In the genomic region with DNA sequence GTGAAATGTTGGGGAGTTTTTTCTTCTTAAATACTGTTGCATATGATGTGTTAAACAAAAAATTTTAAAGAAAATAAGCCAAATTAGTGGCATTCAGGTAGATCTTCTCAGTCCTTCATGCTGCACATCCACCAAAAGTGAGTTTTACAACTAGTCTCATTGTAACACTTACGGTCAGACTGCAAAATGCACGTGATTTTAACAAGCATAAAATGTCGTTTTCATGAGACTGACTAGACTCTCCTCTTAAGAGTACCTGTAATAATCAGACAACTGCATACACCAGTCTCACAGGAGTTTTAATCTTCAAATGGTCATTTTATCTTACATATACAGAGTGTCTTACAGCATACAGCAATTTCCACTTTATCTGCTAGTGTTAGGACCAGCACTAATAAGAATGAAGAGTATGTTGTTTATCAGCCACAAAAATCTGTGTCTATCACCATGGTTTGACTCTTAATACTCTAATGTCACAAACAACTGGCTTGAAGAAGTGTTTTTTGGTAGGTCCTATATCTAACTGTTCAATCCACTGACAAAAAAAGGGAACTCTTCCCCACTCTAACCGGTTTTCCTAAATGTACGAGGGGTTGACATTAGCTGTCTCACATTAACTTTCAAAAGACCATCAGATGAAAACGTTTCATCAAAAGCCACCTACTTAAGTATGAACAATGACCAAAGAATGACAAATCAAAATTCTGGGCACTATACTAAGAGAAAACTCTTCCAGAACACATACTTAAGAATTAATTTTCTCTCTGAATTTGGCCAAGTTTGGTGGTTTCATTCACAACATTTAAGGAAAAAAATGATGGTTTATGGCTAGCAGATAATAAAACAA, we compare ENCODE assay signal across 8 cellular contexts. TPM values are rescaled to one million over a fixed set of nuclear protein-coding genes. Genes with fewer than 3 reads are reported as not detected.
DNase-seq lines count a peak whose midpoint lies in the region; ATAC-seq and TF ChIP-seq lines count a peak whose summit lies in the region.

No MANE protein-coding gene starts in this region.

- no peak overlapping the region for H2BK120ac ChIP-seq in H9 (ENCODE audit: low read depth, low read length, poor library complexity, severe bottlenecking)

- no peak for ATAC-seq in GM19452 (IDR thresholded peaks at IDR 0.05; ENCODE audit: unreplicated experiment)
- ATAC-seq in HG02763 (IDR thresholded peaks at IDR 0.05; ENCODE audit: unreplicated experiment) = no peak
- no peak for ATAC-seq in HG02938 (IDR thresholded peaks at IDR 0.05; ENCODE audit: unreplicated experiment)

- no peak overlapping the region for H3K56ac ChIP-seq in H9 (ENCODE audit: insufficient read length, low read depth, low read length)

- no peak overlapping the region for H2BK5ac ChIP-seq in H9 (ENCODE audit: insufficient read length, low read length)

- H2BK15ac ChIP-seq in H9 (ENCODE audit: low read depth, low read length) = no peak overlapping the region

- H3K27me3 ChIP-seq in H9 (ENCODE audit: insufficient read depth, low read length) = no peaks in the 10 kb centered on the region

- no peaks in the 10 kb centered on the region for H4K20me1 ChIP-seq in H9 (ENCODE audit: control insufficient read depth, insufficient read depth, insufficient read length)

- WGBS in H9 (ENCODE audit: extremely low coverage, insufficient read length, low lambda C conversion rate) = no CpG with 5 or more reads among the region's 6 CpGs

- no peak overlapping the region for H4K8ac ChIP-seq in H9 (replicated peaks; ENCODE audit: insufficient read length, low read depth, low read length)

- no peaks in the 10 kb centered on the region for H3K79me1 ChIP-seq in H9 (ENCODE audit: insufficient read depth, low read depth, low read length, poor library complexity, severe bottlenecking)

- H3K23ac ChIP-seq in H9 (ENCODE audit: insufficient read length, low read depth, low read length) = no peak overlapping the region

- H3K36me3 Mint-ChIP-seq in H9 (ENCODE audit: insufficient read depth in 1 of 3, low read depth in 3 of 3) (peaks cover 2 to 5% (median 5%) of the 10 kb centered on the region in 3 experiments; a peak in 6 of 7 replicates), progenitor cell of endocrine pancreas (ENCODE audit: insufficient read depth) (peaks cover 4% of the 10 kb centered on the region)

- H3K4me3 Mint-ChIP-seq in H9 (peak overlapping the region; percentile 87 to 97), progenitor cell of endocrine pancreas (ENCODE audit: low read depth) (peak overlapping the region; percentile 87)

- H3K4me1 ChIP-seq in H9 (ENCODE audit: insufficient read depth, low read length) = no peaks in the 10 kb centered on the region

- H3K4me1 Mint-ChIP-seq in H9 (peaks cover 19 to 29% of the 10 kb centered on the region in 2 experiments), progenitor cell of endocrine pancreas (ENCODE audit: low read depth) (peaks cover 21% of the 10 kb centered on the region)

- H3K79me2 ChIP-seq in H9 (ENCODE audit: insufficient read depth, low read length) = peaks cover 6% of the 10 kb centered on the region; the same call in 1 of the 2 replicates

- DNase-seq in H9 (no peak), SW480 (ENCODE audit: low spot score) (peak; percentile 25), fibroblast of gingiva (ENCODE audit: low read depth) (peak; percentile 3), progenitor cell of endocrine pancreas (ENCODE audit: low spot score, unreplicated experiment) (no peak), HT-29 (ENCODE audit: low spot score) (no peak)

- H3K27ac Mint-ChIP-seq in H9 (no peak overlapping the region), progenitor cell of endocrine pancreas (peak overlapping the region; percentile 97)

- no peak overlapping the region for H4K5ac ChIP-seq in H9 (ENCODE audit: insufficient read length, low read depth, low read length)

- no peak overlapping the region for H3K4ac ChIP-seq in H9 (ENCODE audit: low read depth, low read length)

- H3K9ac ChIP-seq in H9 (ENCODE audit: extremely low read depth, insufficient read length, low read length) = no peak overlapping the region

- no peaks in the 10 kb centered on the region for H3K23me2 ChIP-seq in H9 (ENCODE audit: insufficient read length, low read depth, low read length, poor library complexity, severe bottlenecking)

- no peak overlapping the region for H3K18ac ChIP-seq in H9 (ENCODE audit: insufficient read length, low read depth, low read length)

- no peak overlapping the region for H4K91ac ChIP-seq in H9 (ENCODE audit: insufficient read length, low read depth, low read length)

- H3K9me3 Mint-ChIP-seq in H9 (0 out of 5 replicates have a peak, but pooled peaks cover 0 to 2% of the 10 kb centered on the region in 2 experiments), progenitor cell of endocrine pancreas (ENCODE audit: low read depth) (no peaks in the 10 kb centered on the region)

- no peak overlapping the region for H3T11ph ChIP-seq in H9 (ENCODE audit: low read length)

- H3K9me3 ChIP-seq in H9 (ENCODE audit: control insufficient read depth, low read depth, low read length) = no peaks in the 10 kb centered on the region

- H2BK12ac ChIP-seq in H9 (ENCODE audit: insufficient read length, low read depth, low read length) = no peak overlapping the region

- no peak overlapping the region for H2AFZ ChIP-seq in H9 (ENCODE audit: low read length)

- no peak overlapping the region for H3K27ac ChIP-seq in H9 (ENCODE audit: insufficient read length, low read depth, low read length)

- peak overlapping the region; percentile 89 for H3K4me2 ChIP-seq in H9 (ENCODE audit: insufficient read depth, insufficient read length, low read length)

- TF ChIP-seq CTCF in H9 (conservative IDR thresholded peaks at IDR 0.05) = no peak
- no peak for TF ChIP-seq CTCF in progenitor cell of endocrine pancreas (IDR thresholded peaks at IDR 0.05; ENCODE audit: unreplicated experiment)

- no peak overlapping the region for H3K14ac ChIP-seq in H9 (ENCODE audit: insufficient read depth, low read length)

- no peak overlapping the region for H2BK20ac ChIP-seq in H9 (ENCODE audit: low read depth, low read length, poor library complexity, severe bottlenecking)

- H3K27me3 Mint-ChIP-seq in H9 (ENCODE audit: low read depth) (no peaks in the 10 kb centered on the region), progenitor cell of endocrine pancreas (no peaks in the 10 kb centered on the region)

- H2AK5ac ChIP-seq in H9 (ENCODE audit: insufficient read length, low read length) = no peak overlapping the region

RNA-seq across cellular contexts. Expression of a gene that starts 1.5 kb away (rescaled TPM):
- total RNA-seq in H9 (2021) (34.4 and 36.5 TPM in 2 replicates), progenitor cell of endocrine pancreas (29.5 and 30.5 TPM in 2 replicates)
- 17.4 and 29.8 TPM in 2 replicates for total RNA-seq in HT-29 (2014; rRNA removed; shearing (Covaris generic))

RNA-seq across cellular contexts. Expression of a gene that starts 42.5 kb away (rescaled TPM):
- total RNA-seq in H9 (2021) (18.6 and 19.8 TPM in 2 replicates), progenitor cell of endocrine pancreas (24.7 and 25.1 TPM in 2 replicates)
- 6.0 and 6.1 TPM in 2 replicates for total RNA-seq in HT-29 (2014; rRNA removed; shearing (Covaris generic))

Comparison
In these comparisons a context has a peak if more than half of its experiments do, and no peak if none do; other contexts are left out.
1. DNase-seq: peak in SW480 (single experiment) and fibroblast of gingiva (single experiment); none in H9 (single experiment), progenitor cell of endocrine pancreas (single experiment) and HT-29 (single experiment).